Comparison of ENCODE assay signal across 8 cellular contexts in the genomic region with DNA sequence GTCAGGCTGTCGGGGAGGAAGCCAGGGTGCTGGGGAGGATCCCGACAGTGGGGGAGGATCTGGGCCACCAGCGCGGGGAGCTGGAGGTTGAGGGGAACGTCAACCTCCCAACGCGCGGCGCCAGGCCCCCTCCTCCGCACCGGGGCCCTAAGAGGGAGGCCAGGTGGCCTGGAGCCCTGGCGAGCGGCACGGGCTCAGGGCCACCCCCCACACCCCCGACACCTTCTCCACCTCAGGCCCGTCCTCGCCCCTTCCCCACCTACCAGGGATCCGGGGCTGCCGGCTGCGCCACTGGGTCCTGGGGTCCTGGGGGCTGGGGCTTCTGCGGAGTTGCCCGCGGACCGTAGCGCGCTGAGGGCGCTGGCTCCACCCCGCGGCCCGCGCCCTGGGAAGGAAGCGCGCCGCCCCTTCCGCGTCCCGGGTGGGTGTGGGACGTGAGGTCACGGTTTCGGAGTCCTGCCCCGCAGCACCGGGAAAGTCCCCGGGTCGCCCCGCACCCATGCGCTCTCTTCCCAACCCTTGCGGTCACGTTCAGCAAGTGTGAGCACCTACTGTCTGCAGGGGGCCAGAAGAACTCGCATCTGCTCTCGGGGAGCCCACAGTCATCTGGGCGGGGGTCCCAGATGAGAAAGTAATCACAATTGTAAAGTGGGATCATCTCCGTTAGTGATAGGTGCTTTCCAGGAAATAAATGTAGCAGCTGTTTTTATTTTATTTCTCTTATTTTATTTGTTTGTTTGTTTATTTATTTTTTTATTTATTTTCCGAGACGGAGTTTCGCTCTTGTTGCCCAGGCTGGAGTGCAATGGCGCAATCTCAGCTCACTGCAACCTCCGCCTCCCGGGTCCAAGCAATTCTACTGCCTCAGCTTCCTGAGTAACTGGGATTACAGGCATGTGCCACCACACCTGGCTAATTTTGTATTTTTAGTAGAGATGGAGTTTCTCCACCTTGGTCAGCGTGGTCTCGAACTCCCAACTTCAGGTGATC. TPM values are rescaled to one million over a fixed set of nuclear protein-coding genes. Genes with fewer than 3 reads are reported as not detected.
DNase-seq lines count a peak whose midpoint lies in the region; ATAC-seq and TF ChIP-seq lines count a peak whose summit lies in the region.

A gene (minus strand): TSS at position 362 of the 990 bp plus-strand sequence. CDS start 13,335 bp downstream, outside the sequence.

- H3K27me3 ChIP-seq in dorsolateral prefrontal cortex (no peaks in the 10 kb centered on the region), lung (ENCODE audit: control insufficient read depth, insufficient read depth) (no peaks in the 10 kb centered on the region)

- 4 to 6% methylated on average over 37 to 59 of the region's 60 CpGs for WGBS in lung, 2 donors

- peak; percentile 57 for ATAC-seq in GM21367 (IDR thresholded peaks at IDR 0.05; ENCODE audit: unreplicated experiment)
- ATAC-seq in lung (ENCODE audit: insufficient read depth, low FRiP score), result peak; percentile 91
- no peak for ATAC-seq in GM18519 (IDR thresholded peaks at IDR 0.05; ENCODE audit: low FRiP score, unreplicated experiment)

- no peaks in the 10 kb centered on the region for H3K9me3 ChIP-seq in lung (ENCODE audit: control insufficient read depth in 2 of 2, insufficient read depth in 1 of 2, low read length in 1 of 2)

- H3K4me3 ChIP-seq in dorsolateral prefrontal cortex (peak within 1 kb of the TSS; percentile 62 to 96 (median 88)), lung (peak within 1 kb of the TSS; percentile 89)

- no peaks in the 10 kb centered on the region for H3K36me3 ChIP-seq in lung (ENCODE audit: control insufficient read depth in 2 of 2, insufficient read depth in 2 of 2, low read length in 2 of 2)

- H3K27ac ChIP-seq in dorsolateral prefrontal cortex (peak within 1 kb of the TSS in 57 of 59 donors; percentile 6 to 94 (median 85)), lung (ENCODE audit: low read depth in 1 of 2, low read length in 1 of 2) (peak within 1 kb of the TSS; percentile 76 to 92)

- peaks cover 0 to 10% of the 10 kb centered on the region in 2 donors for H3K4me1 ChIP-seq in lung (ENCODE audit: control insufficient read depth in 2 of 2, insufficient read depth in 2 of 2, low read length in 2 of 2)

- DNase-seq in COLO829 (ENCODE audit: low spot score) (peak; percentile 33), LoVo (ENCODE audit: low spot score) (peak; percentile 69), dorsolateral prefrontal cortex (peak in 4 of 10 donors; percentile 44 to 74 (median 58)), lung (ENCODE audit: low spot score) (peak; percentile 70)
- peak; percentile 81 to 86 for DNase-seq in activated CD4-positive, alpha-beta T cell treated with anti-CD3 and anti-CD28 coated beads, Interleukin-2, amount 50 U/mL, for 48 hours
- DNase-seq in stimulated activated CD8-positive, alpha-beta memory T cell treated with anti-CD3 and anti-CD28 coated beads, Interleukin-12 subunit alpha, Interleukin-12 subunit beta, amount 100 ng/mL, for 24 hours (ENCODE audit: extremely low read depth), result peak; percentile 59

- intact Hi-C loops in dorsolateral prefrontal cortex (cut with DNase I), result no loop called here

- TF ChIP-seq CTCF in dorsolateral prefrontal cortex (IDR thresholded peaks at IDR 0.05 in 54 of 56, conservative IDR thresholded peaks at IDR 0.05 in 2 of 56; ENCODE audit: low read depth in 1 of 56, partially characterized antibody in 56 of 56) (peak in 11 of 56 donors; percentile 12 to 32 (median 24)), lung (IDR thresholded peaks at IDR 0.05; ENCODE audit: control extremely low read depth, extremely low read depth) (no peak)

RNA-seq across cellular contexts. Expression of the gene that starts here (rescaled TPM):
- total RNA-seq in dorsolateral prefrontal cortex (10 to 100 TPM in 114 of 120 experiments, 1 to 10 TPM in 6; 8.8 to 19.8 (median 13.4) TPM), lung (10 to 100 TPM in 1 of 2 donors, 1 to 10 TPM in 1; 4.5 to 18.2 TPM)
- polyA plus RNA-seq in lung, result 10 to 100 TPM in 1 of 2 donors, 1 to 10 TPM in 1; 9.0 to 19.7 TPM
